ENCODE assay signal across 23 cellular contexts in the genomic region with DNA sequence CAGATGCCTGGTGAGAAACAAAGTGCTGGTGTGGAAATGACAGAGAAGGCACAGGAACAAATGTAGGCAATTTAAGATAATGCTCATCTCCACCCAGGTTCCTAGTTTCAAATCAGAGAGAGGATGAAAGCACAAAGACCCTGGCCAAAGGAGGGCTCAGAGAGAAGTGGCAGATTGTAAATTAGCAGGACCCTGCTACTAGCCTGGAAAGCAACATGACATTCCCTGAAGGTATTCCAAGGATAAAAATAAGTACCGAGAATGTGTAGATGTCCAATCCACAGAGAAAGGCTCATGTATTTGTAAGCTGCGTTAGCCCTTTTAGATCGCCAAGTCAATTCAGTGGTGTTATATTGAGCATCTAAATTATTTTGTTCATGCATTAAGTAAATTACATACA.
DNase-seq lines count a peak whose midpoint lies in the region; ATAC-seq, FAIRE-seq and TF ChIP-seq lines count a peak whose summit lies in the region.
"Had no signal": no experiment of that assay in that cellular context is flagged by ENCODE, and none has a peak within 500 bp of the region (broad histone marks: within the 10 kb centered on the region; RNA-seq: fewer than 3 reads in every experiment).

No MANE protein-coding gene starts in this region.

- H3K23ac ChIP-seq in neuronal stem cell (ENCODE audit: low read depth, low read length, poor library complexity), result no peak overlapping the region

- peaks cover 0 to 2% of the 10 kb centered on the region in 2 donors for H3K36me3 ChIP-seq in neuronal stem cell (replicated peaks in 1 of 2; ENCODE audit: control insufficient read depth in 2 of 2, insufficient read depth in 2 of 2, low read length in 2 of 2)
- H3K36me3 ChIP-seq: BLaER1, HAP-1 had no signal

- H3K4me2 ChIP-seq in neuronal stem cell (ENCODE audit: insufficient read depth, low read length, poor library complexity, severe bottlenecking), result no peak overlapping the region
- H3K4me2 ChIP-seq: BLaER1 had no signal

- H3K4me3 ChIP-seq in neuronal stem cell (ENCODE audit: low read length in 2 of 2), result no peak overlapping the region
- H3K4me3 ChIP-seq: BLaER1, HAP-1 had no signal

- peak overlapping the region; percentile 50 for H2AFZ ChIP-seq in neuronal stem cell (ENCODE audit: low read length)

- no peak overlapping the region for H4K91ac ChIP-seq in neuronal stem cell (ENCODE audit: low read depth, low read length, poor library complexity)

- H4K8ac ChIP-seq in neuronal stem cell (ENCODE audit: low read depth, low read length), result no peak overlapping the region

- TF ChIP-seq CTCF in D721Med (IDR thresholded peaks at IDR 0.05; ENCODE audit: insufficient read depth, missing control alignments), result no peak

- no peak overlapping the region for H2BK5ac ChIP-seq in neuronal stem cell (ENCODE audit: low read length)

- FAIRE-seq in D721Med (lab: Jason Lieb, UNC), result no peak
- FAIRE-seq: A204.1, GM12891, GM18507, H54 had no signal

- no peak overlapping the region for H3K27ac ChIP-seq in neuronal stem cell (replicated peaks; ENCODE audit: low read length)
- H3K27ac ChIP-seq: 22Rv1, BLaER1, C4-2B had no signal

- H3K4ac ChIP-seq in neuronal stem cell (ENCODE audit: low read length), result no peak overlapping the region

- H2BK12ac ChIP-seq in neuronal stem cell (ENCODE audit: low read length), result no peak overlapping the region

- no peaks in the 10 kb centered on the region for H3K27me3 ChIP-seq in neuronal stem cell (ENCODE audit: control insufficient read depth in 3 of 3, insufficient read depth in 3 of 3, low read depth in 1 of 3, low read length in 3 of 3)
- H3K27me3 ChIP-seq: BLaER1 had no signal

- WGBS in neuronal stem cell (ENCODE audit: extremely low coverage in 2 of 2, insufficient read length in 2 of 2, insufficient replicate concordance in 1 of 2), 2 donors, result no CpG with 5 or more reads among the region's 3 CpGs

- peaks cover 1 to 21% of the 10 kb centered on the region in 2 donors for H3K4me1 ChIP-seq in neuronal stem cell (ENCODE audit: control insufficient read depth in 2 of 2, insufficient read depth in 1 of 2, low read depth in 1 of 2, low read length in 2 of 2)
- H3K4me1 ChIP-seq: BLaER1, Caco-2 had no signal

- H2BK15ac ChIP-seq in neuronal stem cell (ENCODE audit: low read length), result no peak overlapping the region

- H3K14ac ChIP-seq in neuronal stem cell (ENCODE audit: low read length), result no peak overlapping the region

- no peak for DNase-seq in Right ventricle myocardium superior
- no peak for DNase-seq in left ventricle myocardium superior
- peak; percentile 6 to 47 for DNase-seq in cerebellar nuclear complex (lab: John Stamatoyannopoulos, UW)
- DNase-seq in neuronal stem cell (ENCODE audit: low spot score), result no peak
- DNase-seq in D721Med (ENCODE audit: insufficient read length, low spot score), result no peak
- no peak for DNase-seq in NCI-H524 (lab: John Stamatoyannopoulos, UW)
- DNase-seq: Caco-2; CD4-positive, CD25-positive, alpha-beta regulatory T cell; CD8-positive, alpha-beta T cell; DMS 273 treated with DMSO at 0.1 percent for 48 hours; DMS79; EL; GF-D8; GOT3; HFFc6 had no signal

- no peak overlapping the region for H3K18ac ChIP-seq in neuronal stem cell (ENCODE audit: low read length)

- ATAC-seq in Right ventricle myocardium superior (ENCODE audit: poor library complexity), result peak; percentile 36
- ATAC-seq in left ventricle myocardium superior, result no peak
- ATAC-seq: CD8-positive, alpha-beta T cell had no signal

- intact Hi-C loops in Right ventricle myocardium superior (cut with DNase I), result no loop called here
- intact Hi-C loops in left ventricle myocardium superior (cut with micrococcal nuclease), result no loop called here

- no peak overlapping the region for H2AK5ac ChIP-seq in neuronal stem cell (ENCODE audit: low read depth, low read length)

- H3K9me3 ChIP-seq in neuronal stem cell (replicated peaks in 1 of 2; ENCODE audit: control insufficient read depth in 2 of 2, insufficient read depth in 1 of 2, low read depth in 1 of 2, low read length in 2 of 2), result no peaks in the 10 kb centered on the region
- H3K9me3 ChIP-seq: BLaER1, Caco-2, HAP-1 had no signal

- no peaks in the 10 kb centered on the region for H3K79me1 ChIP-seq in neuronal stem cell (ENCODE audit: low read depth, low read length)

- H3K9ac ChIP-seq in neuronal stem cell (ENCODE audit: low read depth, low read length, poor library complexity), result no peak overlapping the region
- H3K9ac ChIP-seq: BLaER1 had no signal

- H2BK120ac ChIP-seq in neuronal stem cell (ENCODE audit: low read depth, low read length), result no peak overlapping the region

Comparison
In these comparisons a context has a peak if more than half of its experiments do, and no peak if none do; other contexts are left out.
1. DNase-seq: peak in cerebellar nuclear complex (2 of 2); none in Right ventricle myocardium superior (single experiment), left ventricle myocardium superior (single experiment), neuronal stem cell (single experiment), D721Med (single experiment) and NCI-H524 (0 of 2).